ENCODE assay signal across 2 cellular contexts in the genomic region with DNA sequence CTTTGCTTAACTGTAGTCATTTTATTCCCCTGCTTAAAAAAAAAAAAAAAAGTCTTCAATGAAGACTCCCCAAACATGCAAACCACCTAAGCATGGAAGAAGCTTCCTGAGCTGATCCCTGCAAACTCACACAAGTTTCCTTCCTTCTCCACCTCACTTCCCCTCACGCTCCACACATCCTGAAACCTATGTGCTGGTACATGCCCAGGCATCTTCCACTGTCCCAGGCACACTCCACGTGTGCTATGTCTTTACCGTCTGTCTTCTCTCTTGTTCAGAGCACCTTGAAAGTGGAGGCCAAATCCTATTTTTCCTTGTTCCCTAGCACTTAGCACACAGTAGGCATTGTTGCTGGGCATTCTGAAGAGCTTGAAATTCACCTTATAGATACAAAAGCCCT.
TF ChIP-seq lines count a peak whose summit lies in the region.

No MANE protein-coding gene starts in this region.

TF ChIP-seq in HEK293, 187 proteins besides CTCF, POLR2A, EP300 and RAD21 (continued from another document):
- TF ChIP-seq, protein P1, sequence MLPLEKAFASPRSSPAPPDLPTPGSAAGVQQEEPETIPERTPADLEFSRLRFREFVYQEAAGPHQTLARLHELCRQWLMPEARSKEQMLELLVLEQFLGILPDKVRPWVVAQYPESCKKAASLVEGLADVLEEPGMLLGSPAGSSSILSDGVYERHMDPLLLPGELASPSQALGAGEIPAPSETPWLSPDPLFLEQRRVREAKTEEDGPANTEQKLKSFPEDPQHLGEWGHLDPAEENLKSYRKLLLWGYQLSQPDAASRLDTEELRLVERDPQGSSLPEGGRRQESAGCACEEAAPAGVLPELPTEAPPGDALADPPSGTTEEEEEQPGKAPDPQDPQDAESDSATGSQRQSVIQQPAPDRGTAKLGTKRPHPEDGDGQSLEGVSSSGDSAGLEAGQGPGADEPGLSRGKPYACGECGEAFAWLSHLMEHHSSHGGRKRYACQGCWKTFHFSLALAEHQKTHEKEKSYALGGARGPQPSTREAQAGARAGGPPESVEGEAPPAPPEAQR (tag by site-specific recombination; IDR thresholded peaks at IDR 0.05) = no peak
- TF ChIP-seq ZNF629 (tag by site-specific recombination; IDR thresholded peaks at IDR 0.05) (no peak), ZBTB1 (tag by site-specific recombination; IDR thresholded peaks at IDR 0.05) (no peak)
- TF ChIP-seq, protein P2, sequence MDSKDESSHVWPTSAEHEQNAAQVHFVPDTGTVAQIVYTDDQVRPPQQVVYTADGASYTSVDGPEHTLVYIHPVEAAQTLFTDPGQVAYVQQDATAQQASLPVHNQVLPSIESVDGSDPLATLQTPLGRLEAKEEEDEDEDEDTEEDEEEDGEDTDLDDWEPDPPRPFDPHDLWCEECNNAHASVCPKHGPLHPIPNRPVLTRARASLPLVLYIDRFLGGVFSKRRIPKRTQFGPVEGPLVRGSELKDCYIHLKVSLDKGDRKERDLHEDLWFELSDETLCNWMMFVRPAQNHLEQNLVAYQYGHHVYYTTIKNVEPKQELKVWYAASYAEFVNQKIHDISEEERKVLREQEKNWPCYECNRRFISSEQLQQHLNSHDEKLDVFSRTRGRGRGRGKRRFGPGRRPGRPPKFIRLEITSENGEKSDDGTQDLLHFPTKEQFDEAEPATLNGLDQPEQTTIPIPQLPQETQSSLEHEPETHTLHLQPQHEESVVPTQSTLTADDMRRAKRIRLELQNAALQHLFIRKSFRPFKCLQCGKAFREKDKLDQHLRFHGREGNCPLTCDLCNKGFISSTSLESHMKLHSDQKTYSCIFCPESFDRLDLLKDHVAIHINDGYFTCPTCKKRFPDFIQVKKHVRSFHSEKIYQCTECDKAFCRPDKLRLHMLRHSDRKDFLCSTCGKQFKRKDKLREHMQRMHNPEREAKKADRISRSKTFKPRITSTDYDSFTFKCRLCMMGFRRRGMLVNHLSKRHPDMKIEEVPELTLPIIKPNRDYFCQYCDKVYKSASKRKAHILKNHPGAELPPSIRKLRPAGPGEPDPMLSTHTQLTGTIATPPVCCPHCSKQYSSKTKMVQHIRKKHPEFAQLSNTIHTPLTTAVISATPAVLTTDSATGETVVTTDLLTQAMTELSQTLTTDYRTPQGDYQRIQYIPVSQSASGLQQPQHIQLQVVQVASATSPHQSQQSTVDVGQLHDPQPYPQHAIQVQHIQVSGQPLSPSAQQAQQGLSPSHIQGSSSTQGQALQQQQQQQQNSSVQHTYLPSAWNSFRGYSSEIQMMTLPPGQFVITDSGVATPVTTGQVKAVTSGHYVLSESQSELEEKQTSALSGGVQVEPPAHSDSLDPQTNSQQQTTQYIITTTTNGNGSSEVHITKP (tag by site-specific recombination; IDR thresholded peaks at IDR 0.05) = peak; percentile 46; the same call in 1 of the 2 replicates

TF ChIP-seq in WTC11, 78 proteins besides CTCF, POLR2A, EP300 and RAD21 (continued from another document):
- TF ChIP-seq, protein P3, sequence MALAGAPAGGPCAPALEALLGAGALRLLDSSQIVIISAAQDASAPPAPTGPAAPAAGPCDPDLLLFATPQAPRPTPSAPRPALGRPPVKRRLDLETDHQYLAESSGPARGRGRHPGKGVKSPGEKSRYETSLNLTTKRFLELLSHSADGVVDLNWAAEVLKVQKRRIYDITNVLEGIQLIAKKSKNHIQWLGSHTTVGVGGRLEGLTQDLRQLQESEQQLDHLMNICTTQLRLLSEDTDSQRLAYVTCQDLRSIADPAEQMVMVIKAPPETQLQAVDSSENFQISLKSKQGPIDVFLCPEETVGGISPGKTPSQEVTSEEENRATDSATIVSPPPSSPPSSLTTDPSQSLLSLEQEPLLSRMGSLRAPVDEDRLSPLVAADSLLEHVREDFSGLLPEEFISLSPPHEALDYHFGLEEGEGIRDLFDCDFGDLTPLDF (CRISPR knock-in tag; IDR thresholded peaks at IDR 0.05) = no peak
- TF ChIP-seq MXD4 (CRISPR knock-in tag; IDR thresholded peaks at IDR 0.05; ENCODE audit: borderline replicate concordance) (no peak), GRHL2 (CRISPR knock-in tag; IDR thresholded peaks at IDR 0.05; ENCODE audit: insufficient replicate concordance, severe bottlenecking) (no peak), ETV6 (CRISPR knock-in tag; IDR thresholded peaks at IDR 0.05) (no peak), ZNF317 (CRISPR knock-in tag; IDR thresholded peaks at IDR 0.05; ENCODE audit: borderline replicate concordance, low read depth) (no peak), TCF7 (CRISPR knock-in tag; IDR thresholded peaks at IDR 0.05; ENCODE audit: low read depth) (no peak), FOXJ3 (CRISPR knock-in tag; IDR thresholded peaks at IDR 0.05; ENCODE audit: borderline replicate concordance) (no peak), TP53 (CRISPR knock-in tag; IDR thresholded peaks at IDR 0.05) (no peak), NR2C2 (CRISPR knock-in tag; IDR thresholded peaks at IDR 0.05) (no peak), ESRRA (CRISPR knock-in tag; IDR thresholded peaks at IDR 0.05; ENCODE audit: borderline replicate concordance) (no peak), JUN (CRISPR knock-in tag; IDR thresholded peaks at IDR 0.05) (no peak)
- TF ChIP-seq, protein P4, sequence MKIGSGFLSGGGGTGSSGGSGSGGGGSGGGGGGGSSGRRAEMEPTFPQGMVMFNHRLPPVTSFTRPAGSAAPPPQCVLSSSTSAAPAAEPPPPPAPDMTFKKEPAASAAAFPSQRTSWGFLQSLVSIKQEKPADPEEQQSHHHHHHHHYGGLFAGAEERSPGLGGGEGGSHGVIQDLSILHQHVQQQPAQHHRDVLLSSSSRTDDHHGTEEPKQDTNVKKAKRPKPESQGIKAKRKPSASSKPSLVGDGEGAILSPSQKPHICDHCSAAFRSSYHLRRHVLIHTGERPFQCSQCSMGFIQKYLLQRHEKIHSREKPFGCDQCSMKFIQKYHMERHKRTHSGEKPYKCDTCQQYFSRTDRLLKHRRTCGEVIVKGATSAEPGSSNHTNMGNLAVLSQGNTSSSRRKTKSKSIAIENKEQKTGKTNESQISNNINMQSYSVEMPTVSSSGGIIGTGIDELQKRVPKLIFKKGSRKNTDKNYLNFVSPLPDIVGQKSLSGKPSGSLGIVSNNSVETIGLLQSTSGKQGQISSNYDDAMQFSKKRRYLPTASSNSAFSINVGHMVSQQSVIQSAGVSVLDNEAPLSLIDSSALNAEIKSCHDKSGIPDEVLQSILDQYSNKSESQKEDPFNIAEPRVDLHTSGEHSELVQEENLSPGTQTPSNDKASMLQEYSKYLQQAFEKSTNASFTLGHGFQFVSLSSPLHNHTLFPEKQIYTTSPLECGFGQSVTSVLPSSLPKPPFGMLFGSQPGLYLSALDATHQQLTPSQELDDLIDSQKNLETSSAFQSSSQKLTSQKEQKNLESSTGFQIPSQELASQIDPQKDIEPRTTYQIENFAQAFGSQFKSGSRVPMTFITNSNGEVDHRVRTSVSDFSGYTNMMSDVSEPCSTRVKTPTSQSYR (CRISPR knock-in tag; IDR thresholded peaks at IDR 0.05) = no peak
- TF ChIP-seq, protein P5, sequence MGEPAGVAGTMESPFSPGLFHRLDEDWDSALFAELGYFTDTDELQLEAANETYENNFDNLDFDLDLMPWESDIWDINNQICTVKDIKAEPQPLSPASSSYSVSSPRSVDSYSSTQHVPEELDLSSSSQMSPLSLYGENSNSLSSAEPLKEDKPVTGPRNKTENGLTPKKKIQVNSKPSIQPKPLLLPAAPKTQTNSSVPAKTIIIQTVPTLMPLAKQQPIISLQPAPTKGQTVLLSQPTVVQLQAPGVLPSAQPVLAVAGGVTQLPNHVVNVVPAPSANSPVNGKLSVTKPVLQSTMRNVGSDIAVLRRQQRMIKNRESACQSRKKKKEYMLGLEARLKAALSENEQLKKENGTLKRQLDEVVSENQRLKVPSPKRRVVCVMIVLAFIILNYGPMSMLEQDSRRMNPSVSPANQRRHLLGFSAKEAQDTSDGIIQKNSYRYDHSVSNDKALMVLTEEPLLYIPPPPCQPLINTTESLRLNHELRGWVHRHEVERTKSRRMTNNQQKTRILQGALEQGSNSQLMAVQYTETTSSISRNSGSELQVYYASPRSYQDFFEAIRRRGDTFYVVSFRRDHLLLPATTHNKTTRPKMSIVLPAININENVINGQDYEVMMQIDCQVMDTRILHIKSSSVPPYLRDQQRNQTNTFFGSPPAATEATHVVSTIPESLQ (CRISPR knock-in tag; IDR thresholded peaks at IDR 0.05) = no peak
- TF ChIP-seq, protein P6, sequence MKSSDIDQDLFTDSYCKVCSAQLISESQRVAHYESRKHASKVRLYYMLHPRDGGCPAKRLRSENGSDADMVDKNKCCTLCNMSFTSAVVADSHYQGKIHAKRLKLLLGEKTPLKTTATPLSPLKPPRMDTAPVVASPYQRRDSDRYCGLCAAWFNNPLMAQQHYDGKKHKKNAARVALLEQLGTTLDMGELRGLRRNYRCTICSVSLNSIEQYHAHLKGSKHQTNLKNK (CRISPR knock-in tag; IDR thresholded peaks at IDR 0.05) = no peak
- TF ChIP-seq, protein P7, sequence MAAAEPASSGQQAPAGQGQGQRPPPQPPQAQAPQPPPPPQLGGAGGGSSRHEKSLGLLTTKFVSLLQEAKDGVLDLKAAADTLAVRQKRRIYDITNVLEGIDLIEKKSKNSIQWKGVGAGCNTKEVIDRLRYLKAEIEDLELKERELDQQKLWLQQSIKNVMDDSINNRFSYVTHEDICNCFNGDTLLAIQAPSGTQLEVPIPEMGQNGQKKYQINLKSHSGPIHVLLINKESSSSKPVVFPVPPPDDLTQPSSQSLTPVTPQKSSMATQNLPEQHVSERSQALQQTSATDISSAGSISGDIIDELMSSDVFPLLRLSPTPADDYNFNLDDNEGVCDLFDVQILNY (CRISPR knock-in tag; IDR thresholded peaks at IDR 0.05) = no peak
- TF ChIP-seq, protein P8, sequence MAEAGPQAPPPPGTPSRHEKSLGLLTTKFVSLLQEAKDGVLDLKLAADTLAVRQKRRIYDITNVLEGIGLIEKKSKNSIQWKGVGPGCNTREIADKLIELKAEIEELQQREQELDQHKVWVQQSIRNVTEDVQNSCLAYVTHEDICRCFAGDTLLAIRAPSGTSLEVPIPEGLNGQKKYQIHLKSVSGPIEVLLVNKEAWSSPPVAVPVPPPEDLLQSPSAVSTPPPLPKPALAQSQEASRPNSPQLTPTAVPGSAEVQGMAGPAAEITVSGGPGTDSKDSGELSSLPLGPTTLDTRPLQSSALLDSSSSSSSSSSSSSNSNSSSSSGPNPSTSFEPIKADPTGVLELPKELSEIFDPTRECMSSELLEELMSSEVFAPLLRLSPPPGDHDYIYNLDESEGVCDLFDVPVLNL (CRISPR knock-in tag; IDR thresholded peaks at IDR 0.05; ENCODE audit: borderline replicate concordance, low read depth) = no peak
- TF ChIP-seq, protein P9, sequence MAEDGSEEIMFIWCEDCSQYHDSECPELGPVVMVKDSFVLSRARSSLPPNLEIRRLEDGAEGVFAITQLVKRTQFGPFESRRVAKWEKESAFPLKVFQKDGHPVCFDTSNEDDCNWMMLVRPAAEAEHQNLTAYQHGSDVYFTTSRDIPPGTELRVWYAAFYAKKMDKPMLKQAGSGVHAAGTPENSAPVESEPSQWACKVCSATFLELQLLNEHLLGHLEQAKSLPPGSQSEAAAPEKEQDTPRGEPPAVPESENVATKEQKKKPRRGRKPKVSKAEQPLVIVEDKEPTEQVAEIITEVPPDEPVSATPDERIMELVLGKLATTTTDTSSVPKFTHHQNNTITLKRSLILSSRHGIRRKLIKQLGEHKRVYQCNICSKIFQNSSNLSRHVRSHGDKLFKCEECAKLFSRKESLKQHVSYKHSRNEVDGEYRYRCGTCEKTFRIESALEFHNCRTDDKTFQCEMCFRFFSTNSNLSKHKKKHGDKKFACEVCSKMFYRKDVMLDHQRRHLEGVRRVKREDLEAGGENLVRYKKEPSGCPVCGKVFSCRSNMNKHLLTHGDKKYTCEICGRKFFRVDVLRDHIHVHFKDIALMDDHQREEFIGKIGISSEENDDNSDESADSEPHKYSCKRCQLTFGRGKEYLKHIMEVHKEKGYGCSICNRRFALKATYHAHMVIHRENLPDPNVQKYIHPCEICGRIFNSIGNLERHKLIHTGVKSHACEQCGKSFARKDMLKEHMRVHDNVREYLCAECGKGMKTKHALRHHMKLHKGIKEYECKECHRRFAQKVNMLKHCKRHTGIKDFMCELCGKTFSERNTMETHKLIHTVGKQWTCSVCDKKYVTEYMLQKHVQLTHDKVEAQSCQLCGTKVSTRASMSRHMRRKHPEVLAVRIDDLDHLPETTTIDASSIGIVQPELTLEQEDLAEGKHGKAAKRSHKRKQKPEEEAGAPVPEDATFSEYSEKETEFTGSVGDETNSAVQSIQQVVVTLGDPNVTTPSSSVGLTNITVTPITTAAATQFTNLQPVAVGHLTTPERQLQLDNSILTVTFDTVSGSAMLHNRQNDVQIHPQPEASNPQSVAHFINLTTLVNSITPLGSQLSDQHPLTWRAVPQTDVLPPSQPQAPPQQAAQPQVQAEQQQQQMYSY (CRISPR knock-in tag; IDR thresholded peaks at IDR 0.05) = no peak
